Comparison of ENCODE assay signal across 2 cellular contexts in the genomic region with DNA sequence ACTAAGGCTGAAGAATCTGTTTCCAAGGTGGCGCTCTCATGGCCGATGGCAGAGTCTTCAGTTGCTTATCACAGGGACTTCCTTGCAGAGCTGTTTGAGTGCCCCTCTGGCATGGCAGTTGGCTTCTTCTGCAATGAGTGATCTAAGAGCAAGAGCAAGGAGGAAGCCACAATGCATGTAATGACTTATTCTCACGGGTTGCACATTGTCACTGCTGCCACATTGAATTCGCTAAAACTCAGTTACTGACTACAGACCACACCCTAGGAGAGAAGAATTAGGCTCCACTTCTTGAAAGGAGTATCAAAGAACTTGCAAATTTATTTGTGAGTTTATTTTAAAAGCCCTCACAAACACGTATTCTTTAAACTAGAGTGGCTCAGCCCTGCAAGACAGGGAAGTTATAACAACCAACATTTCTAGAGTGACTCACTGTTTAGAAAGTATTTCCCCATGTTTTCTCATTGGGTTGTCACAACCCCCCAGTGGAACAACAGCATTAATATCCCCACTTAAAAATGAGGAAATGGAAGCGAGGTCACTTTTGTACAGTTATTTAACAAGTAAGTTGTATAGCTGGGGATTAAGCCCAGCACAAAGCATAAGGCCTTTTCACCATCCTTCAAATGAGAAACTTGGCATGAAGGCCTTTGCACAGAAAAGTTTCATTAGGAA.
TF ChIP-seq lines count a peak whose summit lies in the region.

No MANE protein-coding gene starts in this region.

TF ChIP-seq in HCT116, 20 proteins besides CTCF, POLR2A, EP300 and RAD21:
- TF ChIP-seq ELF1 (IDR thresholded peaks at IDR 0.05; ENCODE audit: borderline replicate concordance, low read depth) (no peak), SIN3A (IDR thresholded peaks at IDR 0.05; ENCODE audit: low read depth) (no peak), ZFX (IDR thresholded peaks at IDR 0.05) (no peak), JUND (IDR thresholded peaks at IDR 0.05) (no peak), ATF3 (IDR thresholded peaks at IDR 0.05) (no peak), YY1 (IDR thresholded peaks at IDR 0.05; ENCODE audit: extremely low read depth, insufficient replicate concordance, low read depth, low read length) (no peak), FOSL1 (IDR thresholded peaks at IDR 0.05; ENCODE audit: low read depth) (no peak), SP1 (IDR thresholded peaks at IDR 0.05; ENCODE audit: low read depth) (no peak), CBX3 (IDR thresholded peaks at IDR 0.05; ENCODE audit: low read depth) (no peak), EZH2 (IDR thresholded peaks at IDR 0.05) (no peak), ZBTB33 (IDR thresholded peaks at IDR 0.05; ENCODE audit: extremely low read depth, insufficient replicate concordance, low read length) (no peak), ZNF274 (IDR thresholded peaks at IDR 0.05; ENCODE audit: low read depth, low read length) (no peak), TCF7L2 (IDR thresholded peaks at IDR 0.05; ENCODE audit: borderline replicate concordance, extremely low read depth, insufficient read depth, insufficient read length) (no peak)
- TF ChIP-seq, protein P1, sequence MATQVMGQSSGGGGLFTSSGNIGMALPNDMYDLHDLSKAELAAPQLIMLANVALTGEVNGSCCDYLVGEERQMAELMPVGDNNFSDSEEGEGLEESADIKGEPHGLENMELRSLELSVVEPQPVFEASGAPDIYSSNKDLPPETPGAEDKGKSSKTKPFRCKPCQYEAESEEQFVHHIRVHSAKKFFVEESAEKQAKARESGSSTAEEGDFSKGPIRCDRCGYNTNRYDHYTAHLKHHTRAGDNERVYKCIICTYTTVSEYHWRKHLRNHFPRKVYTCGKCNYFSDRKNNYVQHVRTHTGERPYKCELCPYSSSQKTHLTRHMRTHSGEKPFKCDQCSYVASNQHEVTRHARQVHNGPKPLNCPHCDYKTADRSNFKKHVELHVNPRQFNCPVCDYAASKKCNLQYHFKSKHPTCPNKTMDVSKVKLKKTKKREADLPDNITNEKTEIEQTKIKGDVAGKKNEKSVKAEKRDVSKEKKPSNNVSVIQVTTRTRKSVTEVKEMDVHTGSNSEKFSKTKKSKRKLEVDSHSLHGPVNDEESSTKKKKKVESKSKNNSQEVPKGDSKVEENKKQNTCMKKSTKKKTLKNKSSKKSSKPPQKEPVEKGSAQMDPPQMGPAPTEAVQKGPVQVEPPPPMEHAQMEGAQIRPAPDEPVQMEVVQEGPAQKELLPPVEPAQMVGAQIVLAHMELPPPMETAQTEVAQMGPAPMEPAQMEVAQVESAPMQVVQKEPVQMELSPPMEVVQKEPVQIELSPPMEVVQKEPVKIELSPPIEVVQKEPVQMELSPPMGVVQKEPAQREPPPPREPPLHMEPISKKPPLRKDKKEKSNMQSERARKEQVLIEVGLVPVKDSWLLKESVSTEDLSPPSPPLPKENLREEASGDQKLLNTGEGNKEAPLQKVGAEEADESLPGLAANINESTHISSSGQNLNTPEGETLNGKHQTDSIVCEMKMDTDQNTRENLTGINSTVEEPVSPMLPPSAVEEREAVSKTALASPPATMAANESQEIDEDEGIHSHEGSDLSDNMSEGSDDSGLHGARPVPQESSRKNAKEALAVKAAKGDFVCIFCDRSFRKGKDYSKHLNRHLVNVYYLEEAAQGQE (IDR thresholded peaks at IDR 0.05; ENCODE audit: low read depth) = no peak

TF ChIP-seq in H1, 55 proteins besides CTCF, POLR2A, EP300 and RAD21:
- TF ChIP-seq TEAD4 (IDR thresholded peaks at IDR 0.05; ENCODE audit: low read depth, low read length) (no peak), SIRT6 (IDR thresholded peaks at IDR 0.05; ENCODE audit: low read length) (no peak), SAP30 (IDR thresholded peaks at IDR 0.05; ENCODE audit: insufficient read depth, insufficient replicate concordance, low read length) (no peak), CHD2 (IDR thresholded peaks at IDR 0.05; ENCODE audit: low read length) (no peak), NRF1 (IDR thresholded peaks at IDR 0.05; ENCODE audit: low read depth, low read length) (no peak)
